9 cellular contexts compared by ENCODE assay signal in the genomic region with DNA sequence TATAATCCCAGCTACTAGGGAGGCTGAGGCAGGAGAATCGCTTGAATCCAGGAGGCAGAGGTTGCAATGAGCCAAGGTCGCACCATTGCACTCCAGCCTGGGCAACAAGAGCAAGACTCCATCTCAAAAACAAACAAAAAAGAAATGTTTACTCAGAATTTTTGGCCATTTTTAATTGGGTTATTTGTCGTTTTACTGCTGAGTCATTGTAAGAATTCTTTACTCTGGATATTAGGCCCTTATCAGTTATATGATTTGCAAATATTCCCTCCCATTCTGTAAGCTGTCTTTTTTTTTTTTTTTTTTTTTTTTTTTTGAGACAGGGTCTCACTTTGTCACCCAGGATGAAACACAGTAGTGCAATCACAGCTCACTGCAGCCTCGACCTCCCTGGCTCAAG. TPM values are rescaled to one million over a fixed set of nuclear protein-coding genes. Genes with fewer than 3 reads are reported as not detected.
"Had no signal": no experiment of that assay in that cellular context is flagged by ENCODE, and none has a peak within 500 bp of the region (broad histone marks: within the 10 kb centered on the region; RNA-seq: fewer than 3 reads in every experiment).

No MANE protein-coding gene starts in this region.

RNA-seq across cellular contexts. Expression of a gene that starts 34.0 kb away (rescaled TPM):
- total RNA-seq: MCF 10A, OCI-LY7, PC-9, Right ventricle myocardium inferior, RPMI7951, T-cell had no signal

RNA-seq across cellular contexts. Expression of a gene that starts 56.6 kb away (rescaled TPM):
- total RNA-seq: LHCN-M2, MCF 10A, OCI-LY7, PC-9, SJCRH30, SK-MEL-5 had no signal
